Comparison of ENCODE assay signal across 20 cellular contexts in genomic region chr1:81471255-81471654, GRCh38.
"Had no signal": no experiment of that assay in that cellular context is flagged by ENCODE, and none has a peak within 500 bp of the region (broad histone marks: within the 10 kb centered on the region; RNA-seq: fewer than 3 reads in every experiment).

No MANE protein-coding gene starts in this region.

- ATAC-seq: left colon; left ventricle myocardium superior; naive thymus-derived CD8-positive, alpha-beta T cell had no signal

- H3K9me3 ChIP-seq: colonic mucosa, esophagus squamous epithelium, ovary, right atrium auricular region, sigmoid colon, suprapubic skin, thyroid gland, upper lobe of left lung, uterus had no signal

- H3K27ac ChIP-seq: colonic mucosa, esophagus squamous epithelium, ovary, right atrium auricular region, sigmoid colon, skin epidermis, suprapubic skin, thyroid gland, upper lobe of left lung, uterus had no signal

- H3K27me3 ChIP-seq: colonic mucosa, esophagus squamous epithelium, ovary, right atrium auricular region, sigmoid colon, suprapubic skin, thyroid gland, upper lobe of left lung, uterus had no signal

- DNase-seq: colonic mucosa; dermis blood vessel endothelial cell; esophagus squamous epithelium; foreskin melanocyte; head of caudate nucleus; hippocampal formation; left colon; left ventricle myocardium superior; naive thymus-derived CD8-positive, alpha-beta T cell; nucleus accumbens; ovary; sigmoid colon; stimulated activated CD4-positive, alpha-beta T cell treated with anti-CD3 and anti-CD28 coated beads, Interleukin-12 subunit alpha, Interleukin-12 subunit beta, amount 100 ng/mL, for 4 hours; stimulated activated naive CD4-positive, alpha-beta T cell treated with Interleukin-2 at 50 U/mL for 16 hours; thyroid gland; upper lobe of left lung; uterus had no signal

- H3K36me3 ChIP-seq: colonic mucosa, esophagus squamous epithelium, ovary, right atrium auricular region, sigmoid colon, suprapubic skin, thyroid gland, upper lobe of left lung, uterus had no signal

- H3K4me3 ChIP-seq: colonic mucosa, esophagus squamous epithelium, ovary, right atrium auricular region, sigmoid colon, skin epidermis, suprapubic skin, thyroid gland, upper lobe of left lung, uterus had no signal

- H3K4me1 ChIP-seq: colonic mucosa, esophagus squamous epithelium, right atrium auricular region, sigmoid colon, suprapubic skin, thyroid gland, uterus had no signal
